In the genomic region with DNA sequence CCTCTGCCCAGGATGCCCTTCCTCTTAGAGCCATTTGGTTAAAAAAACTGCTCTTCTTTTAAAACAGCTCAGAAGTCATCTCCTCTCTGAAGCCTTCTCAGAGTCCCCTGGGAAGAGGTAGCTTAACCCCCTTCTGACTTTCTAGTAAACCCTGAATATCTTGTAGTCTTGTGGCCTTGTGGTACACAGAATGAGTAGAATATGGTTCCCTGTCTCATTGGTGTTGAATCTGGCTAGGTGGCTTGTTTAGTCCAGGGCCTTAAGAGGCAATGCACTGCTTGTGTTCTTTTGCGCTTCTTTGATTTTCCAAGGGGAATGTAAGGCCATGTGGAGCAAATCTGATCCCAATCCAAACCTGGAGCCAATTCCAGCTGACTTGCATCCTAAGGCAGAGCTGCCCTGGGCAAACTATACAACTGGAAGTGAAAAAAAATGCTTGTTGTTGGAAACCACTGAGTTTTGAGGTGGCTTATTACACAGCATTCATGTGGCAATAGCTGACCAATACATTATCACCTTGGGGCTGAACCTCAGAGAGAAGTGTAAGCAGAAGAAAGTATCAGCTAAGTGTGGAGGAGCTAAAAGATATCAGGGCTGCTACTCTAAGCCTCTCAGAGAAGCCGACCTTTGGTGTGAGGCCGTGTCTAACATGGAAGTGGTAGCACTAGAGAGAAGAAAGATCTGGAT, we compare ENCODE assay signal across 29 cellular contexts.
"Had no signal": no experiment of that assay in that cellular context is flagged by ENCODE, and none has a peak within 500 bp of the region (broad histone marks: within the 10 kb centered on the region; RNA-seq: fewer than 3 reads in every experiment).

No MANE protein-coding gene starts in this region.

- H3K27me3 ChIP-seq: dorsolateral prefrontal cortex, neural progenitor cell, right lobe of liver, testis had no signal

- H2AFZ ChIP-seq: hepatocyte, neural progenitor cell, parathyroid adenoma had no signal

- H3K36me3 ChIP-seq: gastroesophageal sphincter, heart left ventricle, neural progenitor cell, right lobe of liver, tibial artery had no signal

- H3K9ac ChIP-seq: neural progenitor cell, parathyroid adenoma had no signal

- H3K9me3 ChIP-seq: gastroesophageal sphincter, heart left ventricle, right lobe of liver, testis, tibial artery had no signal

- DNase-seq: effector CD4-positive, alpha-beta T cell; foreskin keratinocyte; heart left ventricle; kidney; mesendoderm; midbrain; naive thymus-derived CD8-positive, alpha-beta T cell; right lobe of liver; stimulated activated CD4-positive, alpha-beta T cell treated with anti-CD3 and anti-CD28 coated beads, Interleukin-12 subunit alpha, Interleukin-12 subunit beta, amount 100 ng/mL, for 4 hours; stimulated activated CD4-positive, alpha-beta T cell treated with anti-CD3 and anti-CD28 coated beads, Interleukin-1b, Interleukin-23, amount 100 ng/mL, for 48 hours; stimulated activated CD4-positive, alpha-beta T cell treated with anti-CD3 and anti-CD28 coated beads, Interleukin-4, amount 100 ng/mL, for 1 hour; stimulated activated CD8-positive, alpha-beta memory T cell treated with anti-CD3 and anti-CD28 coated beads, Interleukin-4, amount 100 ng/mL, for 48 hours; stimulated activated naive CD8-positive, alpha-beta T cell treated with anti-CD3 and anti-CD28 coated beads, Interleukin-15, Interleukin-2, amounts not matched to agents 100 U/mL and 50 U/mL, for 24 hours; testis; tibial artery had no signal

- H3K4me1 Mint-ChIP-seq: central memory CD8-positive, alpha-beta T cell had no signal

- H3K36me3 Mint-ChIP-seq: naive thymus-derived CD8-positive, alpha-beta T cell; neural progenitor cell; type B pancreatic cell had no signal

- H3K4me2 ChIP-seq: hepatocyte, neural progenitor cell, smooth muscle cell had no signal

- H3K27me3 Mint-ChIP-seq: progenitor cell of endocrine pancreas had no signal

- H3K4me1 ChIP-seq: foreskin keratinocyte, gastroesophageal sphincter, neural progenitor cell, parathyroid adenoma, right lobe of liver, testis, tibial artery had no signal

- H3K9me3 Mint-ChIP-seq: central memory CD8-positive, alpha-beta T cell; naive thymus-derived CD8-positive, alpha-beta T cell; type B pancreatic cell had no signal

- H3K4me3 ChIP-seq: coronary artery, dorsolateral prefrontal cortex, gastroesophageal sphincter, heart left ventricle, hepatocyte, lung, neural progenitor cell, right lobe of liver, smooth muscle cell, testis, tibial artery had no signal

- H3K27ac ChIP-seq: coronary artery, epithelial cell of prostate, foreskin keratinocyte, gastroesophageal sphincter, heart left ventricle, hepatocyte, neural progenitor cell, parathyroid adenoma, right lobe of liver, testis, tibial artery had no signal

- H3K27ac Mint-ChIP-seq: naive thymus-derived CD8-positive, alpha-beta T cell; neural progenitor cell; progenitor cell of endocrine pancreas; type B pancreatic cell had no signal

- H3K4me3 Mint-ChIP-seq: central memory CD8-positive, alpha-beta T cell; naive thymus-derived CD8-positive, alpha-beta T cell; neural progenitor cell; type B pancreatic cell had no signal

- ATAC-seq: esophagus mucosa; foreskin keratinocyte; gastroesophageal sphincter; heart left ventricle; left lobe of liver; naive thymus-derived CD8-positive, alpha-beta T cell; right lobe of liver; stimulated activated naive CD8-positive, alpha-beta T cell treated with anti-CD3 and anti-CD28 coated beads, Interleukin-15, Interleukin-2, amounts not matched to agents 100 U/mL and 50 U/mL, for 24 hours had no signal
